Comparison of ENCODE assay signal across 8 cellular contexts in genomic region chrX:65534450-65535292, GRCh38. TPM values are rescaled to one million over a fixed set of nuclear protein-coding genes. Genes with fewer than 3 reads are reported as not detected.
DNase-seq lines count a peak whose midpoint lies in the region; ATAC-seq and TF ChIP-seq lines count a peak whose summit lies in the region.

TSS of gene LAS1L (minus strand) at chrX:65534787. CDS start at chrX:65534715, 72 bp downstream.

- CTCF ChIA-PET in CD8-positive, alpha-beta T cell (lab: Charles Lee) = no interaction called here

- ATAC-seq in CD8-positive, alpha-beta T cell = peak; percentile 99
- ATAC-seq in GM19467 (IDR thresholded peaks at IDR 0.05; ENCODE audit: unreplicated experiment) = peak; percentile 100

- peak within 1 kb of the TSS; percentile 98 for H3K27ac Mint-ChIP-seq in CD8-positive, alpha-beta T cell

- no peaks in the 10 kb centered on the region for H3K27me3 ChIP-seq in CD8-positive, alpha-beta T cell (ENCODE audit: insufficient read depth, low read length)

- H3K27me3 Mint-ChIP-seq in CD8-positive, alpha-beta T cell (ENCODE audit: low read depth) = no peaks in the 10 kb centered on the region

- POLR2A ChIA-PET in CD8-positive, alpha-beta T cell (lab: Charles Lee) = no interaction called here

- no peaks in the 10 kb centered on the region for H3K9me3 ChIP-seq in CD8-positive, alpha-beta T cell (ENCODE audit: low read length)

- peaks cover 26% of the 10 kb centered on the region for H3K36me3 Mint-ChIP-seq in CD8-positive, alpha-beta T cell

- peaks cover 15% of the 10 kb centered on the region for H3K4me1 ChIP-seq in CD8-positive, alpha-beta T cell (ENCODE audit: insufficient read depth, low read length)

- H3K36me3 ChIP-seq in CD8-positive, alpha-beta T cell (ENCODE audit: insufficient read depth, low read length) = peaks cover 4% of the 10 kb centered on the region

- H3K27ac ChIP-seq in CD8-positive, alpha-beta T cell (ENCODE audit: low read depth, low read length) = peak within 1 kb of the TSS; percentile 71

- peaks cover 22% of the 10 kb centered on the region for H3K4me1 Mint-ChIP-seq in CD8-positive, alpha-beta T cell (ENCODE audit: low read depth)

- H3K4me3 Mint-ChIP-seq in CD8-positive, alpha-beta T cell = peak within 1 kb of the TSS; percentile 100

- no peaks in the 10 kb centered on the region for H3K9me3 Mint-ChIP-seq in CD8-positive, alpha-beta T cell

- peak; percentile 77 to 91 (median 86) for DNase-seq in CD8-positive, alpha-beta T cell
- DNase-seq in HS-27A (ENCODE audit: low read depth) (peak; percentile 81), NK-92 (lab: John Stamatoyannopoulos, UW; ENCODE audit: unreplicated experiment) (peak; percentile 38), lung microvascular endothelial cell (ENCODE audit: low read depth in 2 of 2) (peak; percentile 93)
- DNase-seq in activated CD8-positive, alpha-beta memory T cell treated with anti-CD3 and anti-CD28 coated beads for 1 hour (ENCODE audit: extremely low read depth in 1 of 2, low read depth in 1 of 2) = peak; percentile 68 to 80
- peak; percentile 81 for DNase-seq in effector CD8-positive, alpha-beta T cell (lab: John Stamatoyannopoulos, UW)
- peak; percentile 68 to 87 (median 73) for DNase-seq in stimulated activated CD4-positive, alpha-beta T cell treated with anti-CD3 and anti-CD28 coated beads, TNF-alpha, amount 100 ng/mL, for 48 hours (ENCODE audit: low read depth in 3 of 3)

- intact Hi-C loops in CD8-positive, alpha-beta T cell (cut with DNase I, micrococcal nuclease) = loop anchor here (1.0 to 10.0 kb wide), 11 partner anchors 140 to 1972 kb away; partner anchors contain the start of genes MTMR8 (in 2 of the 2), ZC4H2 (in 2 of the 2), AMER1 (in 1 of the 2) and ZC3H12B (in 1 of the 2)

- no peak for TF ChIP-seq CTCF in CD8-positive, alpha-beta T cell (IDR thresholded peaks at IDR 0.05)

- H3K4me3 ChIP-seq in CD8-positive, alpha-beta T cell (ENCODE audit: low read depth, low read length) = peak within 1 kb of the TSS; percentile 61

RNA-seq across cellular contexts. Expression of gene LAS1L, which starts in this region (rescaled TPM):
- total RNA-seq in CD8-positive, alpha-beta T cell = 10 to 100 TPM; 52.7 to 55.3 TPM
- total RNA-seq in lung microvascular endothelial cell = 10.9 and 14.4 TPM in 2 replicates

Comparison
In these comparisons a context has a peak if more than half of its experiments do, and no peak if none do; other contexts are left out.
1. Peak in every context shown above with its lines: DNase-seq, ATAC-seq, H3K4me3 ChIP-seq and H3K27ac ChIP-seq.
2. DNase-seq: peak in every context shown above with its lines; median percentile 93 in lung microvascular endothelial cell; 86 in CD8-positive, alpha-beta T cell; 81 in HS-27A; 81 in effector CD8-positive, alpha-beta T cell; 74 in activated CD8-positive, alpha-beta memory T cell treated with anti-CD3 and anti-CD28 coated beads for 1 hour; 73 in stimulated activated CD4-positive, alpha-beta T cell treated with anti-CD3 and anti-CD28 coated beads, TNF-alpha, amount 100 ng/mL, for 48 hours; 38 in NK-92.